20 cellular contexts compared by ENCODE assay signal in the genomic region with DNA sequence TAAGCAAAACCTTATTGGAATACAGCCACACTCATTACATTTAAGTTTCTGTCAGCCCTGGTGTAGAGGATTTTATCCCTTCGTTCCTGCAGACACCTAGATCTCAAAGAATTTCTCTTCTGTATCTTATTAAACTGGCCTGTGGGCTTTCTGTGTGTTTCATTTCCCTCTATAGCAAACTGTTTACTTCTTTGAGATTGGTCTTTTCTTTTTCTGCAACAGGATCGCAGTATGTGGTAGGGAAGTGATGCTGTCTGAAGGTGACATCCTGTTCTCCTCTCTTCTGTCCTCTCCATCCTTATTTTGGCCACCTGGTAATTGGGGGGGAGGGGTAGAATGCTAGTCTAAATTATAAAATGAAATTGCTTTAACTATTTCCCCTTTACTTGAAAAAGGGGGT.
"Had no signal": no experiment of that assay in that cellular context is flagged by ENCODE, and none has a peak within 500 bp of the region (broad histone marks: within the 10 kb centered on the region; RNA-seq: fewer than 3 reads in every experiment).

No MANE protein-coding gene starts in this region.

- H3K27ac ChIP-seq: left ventricle myocardium inferior, pancreas, sigmoid colon, spleen, thoracic aorta, upper lobe of right lung, VCaP had no signal

- H3K36me3 ChIP-seq: pancreas had no signal

- H3K4me3 Mint-ChIP-seq: activated CD8-positive, alpha-beta T cell treated with anti-CD3 and anti-CD28 coated beads for 36 hours; activated naive CD8-positive, alpha-beta T cell treated with anti-CD3 and anti-CD28 coated beads for 36 hours; activated T-helper 1 cell treated with anti-CD3 and anti-CD28 coated beads, Interleukin-12 subunit alpha, Interleukin-12 subunit beta, Interleukin-2, Interleukin-4 antibody, amounts not matched to agents 30 ng/mL and 10 ng/mL and 1 ng/mL, durations not matched to agents 14 hours and 24 hours and 36 hours; brain; central memory CD8-positive, alpha-beta T cell; naive thymus-derived CD8-positive, alpha-beta T cell had no signal

- DNase-seq: activated CD4-positive, alpha-beta T cell treated with anti-CD3 and anti-CD28 coated beads for 4 hours; activated CD8-positive, alpha-beta memory T cell treated with anti-CD3 and anti-CD28 coated beads, Interleukin-2, amount 50 U/mL, for 48 hours; activated CD8-positive, alpha-beta T cell treated with anti-CD3 and anti-CD28 coated beads for 36 hours; activated naive CD8-positive, alpha-beta T cell treated with anti-CD3 and anti-CD28 coated beads for 36 hours; amygdala; effector CD8-positive, alpha-beta T cell; foreskin fibroblast; left ventricle myocardium inferior; mucosa of descending colon; naive thymus-derived CD8-positive, alpha-beta T cell; pancreas; sigmoid colon; spleen; T1000; upper lobe of right lung had no signal

- H3K4me3 ChIP-seq: left ventricle myocardium inferior, mucosa of descending colon, pancreas, sigmoid colon, spleen, thoracic aorta, upper lobe of right lung had no signal

- H3K27me3 Mint-ChIP-seq: activated CD8-positive, alpha-beta T cell treated with anti-CD3 and anti-CD28 coated beads for 36 hours; activated naive CD8-positive, alpha-beta T cell treated with anti-CD3 and anti-CD28 coated beads for 36 hours; brain; central memory CD8-positive, alpha-beta T cell; naive thymus-derived CD8-positive, alpha-beta T cell had no signal

- H3K9me3 ChIP-seq: pancreas, sigmoid colon, thoracic aorta, upper lobe of right lung had no signal

- ATAC-seq: activated CD8-positive, alpha-beta T cell treated with anti-CD3 and anti-CD28 coated beads for 36 hours; mucosa of descending colon; naive thymus-derived CD8-positive, alpha-beta T cell; pancreas; upper lobe of right lung had no signal

- H3K4me1 ChIP-seq: left ventricle myocardium inferior, pancreas, sigmoid colon, upper lobe of right lung had no signal

- H3K27ac Mint-ChIP-seq: activated CD8-positive, alpha-beta T cell treated with anti-CD3 and anti-CD28 coated beads for 36 hours; activated naive CD8-positive, alpha-beta T cell treated with anti-CD3 and anti-CD28 coated beads for 36 hours; activated T-helper 1 cell treated with anti-CD3 and anti-CD28 coated beads, Interleukin-12 subunit alpha, Interleukin-12 subunit beta, Interleukin-2, Interleukin-4 antibody, amounts not matched to agents 30 ng/mL and 10 ng/mL and 1 ng/mL, durations not matched to agents 14 hours and 24 hours and 36 hours; brain had no signal
